ENCODE assay signal across 8 cellular contexts in genomic region chr1:43454270-43455011, GRCh38. TPM values are rescaled to one million over a fixed set of nuclear protein-coding genes. Genes with fewer than 3 reads are reported as not detected.
DNase-seq lines count a peak whose midpoint lies in the region; ATAC-seq and TF ChIP-seq lines count a peak whose summit lies in the region.

No MANE protein-coding gene starts in this region.

- peaks cover 29% of the 10 kb centered on the region for H3K36me3 ChIP-seq in BLaER1
- peaks cover 0 to 29% (median 3%) of the 10 kb centered on the region in 3 donors for H3K36me3 ChIP-seq in tibial nerve

- peak in 2 of 5 experiments; percentile 33 to 50 for TF ChIP-seq CTCF in tibial nerve (IDR thresholded peaks at IDR 0.05)

- peaks cover 15% of the 10 kb centered on the region for H3K4me1 Mint-ChIP-seq in activated naive CD8-positive, alpha-beta T cell treated with anti-CD3 and anti-CD28 coated beads for 36 hours

- no peak for TF ChIP-seq EP300 in Ishikawa (IDR thresholded peaks at IDR 0.05; ENCODE audit: borderline replicate concordance)
- no peak for TF ChIP-seq EP300 in tibial nerve (IDR thresholded peaks at IDR 0.05)

- peak overlapping the region; percentile 82 for H3K4me3 Mint-ChIP-seq in activated naive CD8-positive, alpha-beta T cell treated with anti-CD3 and anti-CD28 coated beads for 36 hours

- H3K4me1 ChIP-seq in BLaER1 (peaks cover 29% of the 10 kb centered on the region), tibial nerve (peaks cover 0 to 20% (median 6%) of the 10 kb centered on the region in 4 donors)

- peaks cover 2% of the 10 kb centered on the region for H3K9me3 Mint-ChIP-seq in activated naive CD8-positive, alpha-beta T cell treated with anti-CD3 and anti-CD28 coated beads for 36 hours

- no peaks in the 10 kb centered on the region for H3K27me3 ChIP-seq in BLaER1
- no peaks in the 10 kb centered on the region for H3K27me3 ChIP-seq in tibial nerve

- H3K27ac ChIP-seq in BLaER1 (peak overlapping the region; percentile 42; the same call in 1 of the 2 replicates), tibial nerve (peak overlapping the region; percentile 76 to 97 (median 94))

- DNase-seq in RPMI8226 (peak; percentile 46), globus pallidus (ENCODE audit: low spot score) (peak; percentile 82), non-pigmented ciliary epithelial cell (ENCODE audit: low read depth) (peak; percentile 79), tibial nerve (ENCODE audit: low spot score in 2 of 2) (peak; percentile 43 to 65)
- peak; percentile 66 for DNase-seq in activated naive CD8-positive, alpha-beta T cell treated with anti-CD3 and anti-CD28 coated beads for 36 hours

- H3K4me2 ChIP-seq in BLaER1 = peak overlapping the region; percentile 71

- peak overlapping the region; percentile 70 for H3K27ac Mint-ChIP-seq in activated naive CD8-positive, alpha-beta T cell treated with anti-CD3 and anti-CD28 coated beads for 36 hours

- H3K9me3 ChIP-seq in BLaER1 = no peaks in the 10 kb centered on the region
- no peaks in the 10 kb centered on the region for H3K9me3 ChIP-seq in tibial nerve

- no peaks in the 10 kb centered on the region for H4K20me1 ChIP-seq in BLaER1

- H3K36me3 Mint-ChIP-seq in activated naive CD8-positive, alpha-beta T cell treated with anti-CD3 and anti-CD28 coated beads for 36 hours = peaks cover 11% of the 10 kb centered on the region

- peak overlapping the region; percentile 52 for H3K9ac ChIP-seq in BLaER1

- peak overlapping the region; percentile 63 for H3K4me3 ChIP-seq in BLaER1
- peak overlapping the region; percentile 46 to 82 (median 61) for H3K4me3 ChIP-seq in tibial nerve

- WGBS in tibial nerve, 2 donors = 10 to 12% methylated on average over 19 of the region's 19 CpGs

- peak; percentile 73 for ATAC-seq in GM19455 (IDR thresholded peaks at IDR 0.05; ENCODE audit: unreplicated experiment)

- peak in 1 of 2 donors; percentile 17 for TF ChIP-seq POLR2A in tibial nerve (IDR thresholded peaks at IDR 0.05)

- H3K27me3 Mint-ChIP-seq in activated naive CD8-positive, alpha-beta T cell treated with anti-CD3 and anti-CD28 coated beads for 36 hours = peaks cover 36% of the 10 kb centered on the region

- no peak for TF ChIP-seq RAD21 in Ishikawa (IDR thresholded peaks at IDR 0.05; ENCODE audit: low read depth)

TF ChIP-seq in Ishikawa, 13 proteins besides CTCF, POLR2A, EP300 and RAD21:
- TF ChIP-seq USF1 (IDR thresholded peaks at IDR 0.05) (peak; percentile 84), TCF12 (IDR thresholded peaks at IDR 0.05; ENCODE audit: low read depth) (no peak)

RNA-seq across cellular contexts. Expression of gene HYI, which starts 0.7 kb away (rescaled TPM):
- total RNA-seq in activated naive CD8-positive, alpha-beta T cell treated with anti-CD3 and anti-CD28 coated beads for 36 hours = 1 to 10 TPM; 4.3 to 5.6 TPM
- total RNA-seq in tibial nerve = 100 to 1,000 TPM in 2 of 4 donors, 10 to 100 TPM in 2; 69.8 to 144 (median 97.7) TPM

Comparison
In these comparisons a context has a peak if more than half of its experiments do, and no peak if none do; other contexts are left out.
1. Peak in every context shown above with its lines: DNase-seq, ATAC-seq, H3K4me3 ChIP-seq and H3K27ac ChIP-seq.
2. RNA of gene HYI, which starts 0.7 kb away (total RNA-seq): 69.8 to 144 TPM in tibial nerve; 4.3 to 5.6 TPM in activated naive CD8-positive, alpha-beta T cell treated with anti-CD3 and anti-CD28 coated beads for 36 hours; every median in the first group is over 10 times any median in the second.